ENCODE assay signal across 18 cellular contexts in genomic region chr1:37152491-37152890, GRCh38.
"Had no signal": no experiment of that assay in that cellular context is flagged by ENCODE, and none has a peak within 500 bp of the region (broad histone marks: within the 10 kb centered on the region; RNA-seq: fewer than 3 reads in every experiment).

No MANE protein-coding gene starts in this region.

- H3K9me3 ChIP-seq: ovary, right lobe of liver, upper lobe of right lung had no signal

- DNase-seq: central memory CD4-positive, alpha-beta T cell; effector CD8-positive, alpha-beta T cell; glutamatergic neuron; mesendoderm; naive thymus-derived CD4-positive, alpha-beta T cell; nephron progenitor cell; ovary; right lobe of liver; spleen; stimulated activated CD4-positive, alpha-beta T cell treated with anti-CD3 and anti-CD28 coated beads, Interleukin-15, amount 100 ng/mL, for 24 hours; stimulated activated CD4-positive, alpha-beta T cell treated with anti-CD3 and anti-CD28 coated beads, Interleukin-1b, Interleukin-23, amount 100 ng/mL, for 48 hours; stimulated activated CD4-positive, alpha-beta T cell treated with anti-CD3 and anti-CD28 coated beads, Interleukin-4, amount 100 ng/mL, for 24 hours; tibial artery; upper lobe of right lung had no signal

- H3K4me3 Mint-ChIP-seq: naive thymus-derived CD4-positive, alpha-beta T cell; nephron progenitor cell; stimulated activated memory B cell treated with anti-CD40 and anti-IgM and Interleukin-4, amounts not matched to agents 10 μg/mL and 1 μg/mL and 100 μg/mL, for 72 hours; stimulated activated naive CD8-positive, alpha-beta T cell treated with anti-CD3 and anti-CD28 coated beads, Interleukin-15, Interleukin-2, amounts not matched to agents 100 ng/mL and 50 ng/mL, for 24 hours had no signal

- H3K4me3 ChIP-seq: coronary artery, gastroesophageal sphincter, ovary, right lobe of liver, spleen, tibial artery, upper lobe of right lung had no signal

- ATAC-seq: gastroesophageal sphincter; naive thymus-derived CD4-positive, alpha-beta T cell; right lobe of liver; stimulated activated memory B cell treated with anti-CD40 and anti-IgM and Interleukin-4, amounts not matched to agents 10 μg/mL and 1 μg/mL and 100 μg/mL, for 72 hours; upper lobe of right lung had no signal

- H3K27me3 ChIP-seq: ovary, right lobe of liver, upper lobe of right lung had no signal

- H3K36me3 Mint-ChIP-seq: stimulated activated memory B cell treated with anti-CD40 and anti-IgM and Interleukin-4, amounts not matched to agents 10 μg/mL and 1 μg/mL and 100 μg/mL, for 72 hours had no signal

- H3K9me3 Mint-ChIP-seq: nephron progenitor cell; stimulated activated naive CD8-positive, alpha-beta T cell treated with anti-CD3 and anti-CD28 coated beads, Interleukin-15, Interleukin-2, amounts not matched to agents 100 ng/mL and 50 ng/mL, for 24 hours had no signal

- H3K4me1 ChIP-seq: gastroesophageal sphincter, right lobe of liver, spleen, tibial artery, upper lobe of right lung had no signal

- H3K4me1 Mint-ChIP-seq: nephron progenitor cell; stimulated activated memory B cell treated with anti-CD40 and anti-IgM and Interleukin-4, amounts not matched to agents 10 μg/mL and 1 μg/mL and 100 μg/mL, for 72 hours had no signal

- H3K36me3 ChIP-seq: gastroesophageal sphincter, ovary, right lobe of liver, spleen, tibial artery, upper lobe of right lung had no signal

- H3K27ac ChIP-seq: coronary artery, gastroesophageal sphincter, ovary, right lobe of liver, spleen, tibial artery, upper lobe of right lung had no signal

- H3K27ac Mint-ChIP-seq: naive thymus-derived CD4-positive, alpha-beta T cell; nephron progenitor cell; stimulated activated memory B cell treated with anti-CD40 and anti-IgM and Interleukin-4, amounts not matched to agents 10 μg/mL and 1 μg/mL and 100 μg/mL, for 72 hours; stimulated activated naive CD8-positive, alpha-beta T cell treated with anti-CD3 and anti-CD28 coated beads, Interleukin-15, Interleukin-2, amounts not matched to agents 100 ng/mL and 50 ng/mL, for 24 hours had no signal
